ENCODE assay signal across 8 cellular contexts in genomic region chr7:123748734-123749536, GRCh38. TPM values are rescaled to one million over a fixed set of nuclear protein-coding genes. Genes with fewer than 3 reads are reported as not detected.
DNase-seq lines count a peak whose midpoint lies in the region; ATAC-seq and TF ChIP-seq lines count a peak whose summit lies in the region.

WASL (minus strand) TSS chr7:123749003; CDS start chr7:123748734, 269 bp downstream.

- peak within 1 kb of the TSS; percentile 92 for H3K27ac Mint-ChIP-seq in activated naive CD8-positive, alpha-beta T cell treated with anti-CD3 and anti-CD28 coated beads, Interleukin-2, amount 10 ng/mL, durations not matched to agents 7 days and 5 days
- peak within 1 kb of the TSS; percentile 99 for H3K27ac Mint-ChIP-seq in osteocyte (ENCODE audit: unreplicated experiment)

- H3K9me3 ChIP-seq in thoracic aorta = no peaks in the 10 kb centered on the region

- ATAC-seq in HG02571 (IDR thresholded peaks at IDR 0.05; ENCODE audit: unreplicated experiment) (peak; percentile 68), thoracic aorta (ENCODE audit: insufficient number of reproducible peaks, low FRiP score, low read depth) (peak; percentile 97)
- peak; percentile 80 for ATAC-seq in activated naive CD8-positive, alpha-beta T cell treated with anti-CD3 and anti-CD28 coated beads, Interleukin-2, amount 10 ng/mL, durations not matched to agents 7 days and 5 days (ENCODE audit: low read depth)

- no peak for TF ChIP-seq CTCF in GM10248 (IDR thresholded peaks at IDR 0.05; ENCODE audit: control extremely low read depth, extremely low read depth, low read depth, missing control alignments)
- TF ChIP-seq CTCF in NB4 (IDR thresholded peaks at IDR 0.05; ENCODE audit: low read depth, low read length) = no peak
- TF ChIP-seq CTCF in osteocyte (IDR thresholded peaks at IDR 0.05) = no peak
- no peak for TF ChIP-seq CTCF in thoracic aorta (IDR thresholded peaks at IDR 0.05)

- H3K36me3 Mint-ChIP-seq in activated naive CD8-positive, alpha-beta T cell treated with anti-CD3 and anti-CD28 coated beads, Interleukin-2, amount 10 ng/mL, durations not matched to agents 7 days and 5 days = peaks cover 10% of the 10 kb centered on the region
- H3K36me3 Mint-ChIP-seq in osteocyte (ENCODE audit: unreplicated experiment) = peaks cover 5% of the 10 kb centered on the region

- intact Hi-C loops in head of caudate nucleus (cut with DNase I) = no loop called here

- peak; percentile 90 for DNase-seq in GM10248 (ENCODE audit: extremely low spot score)
- DNase-seq in NB4 (ENCODE audit: low read depth) = peak; percentile 98
- DNase-seq in SKM-1 (lab: John Stamatoyannopoulos, UW; ENCODE audit: unreplicated experiment) = peak; percentile 58
- peak; percentile 94 for DNase-seq in activated naive CD8-positive, alpha-beta T cell treated with anti-CD3 and anti-CD28 coated beads, Interleukin-2, amount 10 ng/mL, durations not matched to agents 7 days and 5 days
- peak; percentile 64 to 96 (median 91) for DNase-seq in head of caudate nucleus
- peak; percentile 97 for DNase-seq in osteocyte (ENCODE audit: extremely low spot score, unreplicated experiment)
- DNase-seq in thoracic aorta (ENCODE audit: low spot score) = peak; percentile 73

- H3K4me1 Mint-ChIP-seq in activated naive CD8-positive, alpha-beta T cell treated with anti-CD3 and anti-CD28 coated beads, Interleukin-2, amount 10 ng/mL, durations not matched to agents 7 days and 5 days = peaks cover 35% of the 10 kb centered on the region
- peaks cover 52% of the 10 kb centered on the region for H3K4me1 Mint-ChIP-seq in osteocyte (ENCODE audit: unreplicated experiment)

- peak within 1 kb of the TSS; percentile 98 to 99 for H3K27ac ChIP-seq in thoracic aorta

- peaks cover 6% of the 10 kb centered on the region for H3K27me3 Mint-ChIP-seq in activated naive CD8-positive, alpha-beta T cell treated with anti-CD3 and anti-CD28 coated beads, Interleukin-2, amount 10 ng/mL, durations not matched to agents 7 days and 5 days
- H3K27me3 Mint-ChIP-seq in osteocyte (ENCODE audit: unreplicated experiment) = no peaks in the 10 kb centered on the region

- TF ChIP-seq POLR2A in NB4 (IDR thresholded peaks at IDR 0.05; ENCODE audit: extremely low read depth, insufficient read length) = peak; percentile 94

- H3K4me3 ChIP-seq in NB4 (ENCODE audit: low read depth, low read length) = peak within 1 kb of the TSS; percentile 82
- peak within 1 kb of the TSS; percentile 95 for H3K4me3 ChIP-seq in thoracic aorta

- H3K4me3 Mint-ChIP-seq in activated naive CD8-positive, alpha-beta T cell treated with anti-CD3 and anti-CD28 coated beads, Interleukin-2, amount 10 ng/mL, durations not matched to agents 7 days and 5 days = peak within 1 kb of the TSS; percentile 93
- H3K4me3 Mint-ChIP-seq in osteocyte (ENCODE audit: unreplicated experiment) = peak within 1 kb of the TSS; percentile 96

- no peaks in the 10 kb centered on the region for H3K36me3 ChIP-seq in thoracic aorta

- CTCF ChIA-PET in GM10248 (lab: Yijun Ruan, JAX) = interaction anchor here (0.7 to 3.2 kb wide), 20 partner anchors 9 to 123 kb away, joined by 3 to 11 read pairs (median 4); no protein-coding TSS in a partner anchor

- no peaks in the 10 kb centered on the region for H3K9me3 Mint-ChIP-seq in activated naive CD8-positive, alpha-beta T cell treated with anti-CD3 and anti-CD28 coated beads, Interleukin-2, amount 10 ng/mL, durations not matched to agents 7 days and 5 days
- no peaks in the 10 kb centered on the region for H3K9me3 Mint-ChIP-seq in osteocyte (ENCODE audit: unreplicated experiment)

- H3K27me3 ChIP-seq in thoracic aorta (replicated peaks; ENCODE audit: insufficient read depth) = no peaks in the 10 kb centered on the region

- H3K4me1 ChIP-seq in thoracic aorta (ENCODE audit: control insufficient read depth in 1 of 2, low read depth in 2 of 2) = peaks cover 41 to 56% of the 10 kb centered on the region in 2 donors

- POLR2A ChIA-PET in GM10248 (lab: Yijun Ruan, JAX) = interaction anchor here (0.6 to 1.3 kb wide), 4 partner anchors 9 to 191 kb away, joined by 3 read pairs; partner anchors contain the start of gene NDUFA5
- POLR2A ChIA-PET in activated naive CD8-positive, alpha-beta T cell treated with anti-CD3 and anti-CD28 coated beads, Interleukin-2, amount 10 ng/mL, durations not matched to agents 7 days and 5 days (lab: Charles Lee) = interaction anchor here (0.7 to 2.7 kb wide), 18 partner anchors 9 to 1181 kb away, joined by 3 to 20 read pairs (median 4); partner anchors contain the start of genes IQUB, NDUFA5 and POT1

RNA-seq across cellular contexts. Expression of gene WASL, which starts in this region (rescaled TPM):
- 10 to 100 TPM; 11.8 to 12.0 TPM for total RNA-seq in activated naive CD8-positive, alpha-beta T cell treated with anti-CD3 and anti-CD28 coated beads, Interleukin-2, amount 10 ng/mL, durations not matched to agents 7 days and 5 days
- total RNA-seq in osteocyte = 41.5 and 42.7 TPM in 2 replicates
- total RNA-seq in thoracic aorta = 10 to 100 TPM; 37.2 to 43.5 TPM

Comparison
In these comparisons a context has a peak if more than half of its experiments do, and no peak if none do; other contexts are left out.
1. Peak in every context shown above with its lines: DNase-seq, ATAC-seq, H3K4me3 ChIP-seq and H3K27ac ChIP-seq.